ENCODE assay signal across 15 cellular contexts in the genomic region with DNA sequence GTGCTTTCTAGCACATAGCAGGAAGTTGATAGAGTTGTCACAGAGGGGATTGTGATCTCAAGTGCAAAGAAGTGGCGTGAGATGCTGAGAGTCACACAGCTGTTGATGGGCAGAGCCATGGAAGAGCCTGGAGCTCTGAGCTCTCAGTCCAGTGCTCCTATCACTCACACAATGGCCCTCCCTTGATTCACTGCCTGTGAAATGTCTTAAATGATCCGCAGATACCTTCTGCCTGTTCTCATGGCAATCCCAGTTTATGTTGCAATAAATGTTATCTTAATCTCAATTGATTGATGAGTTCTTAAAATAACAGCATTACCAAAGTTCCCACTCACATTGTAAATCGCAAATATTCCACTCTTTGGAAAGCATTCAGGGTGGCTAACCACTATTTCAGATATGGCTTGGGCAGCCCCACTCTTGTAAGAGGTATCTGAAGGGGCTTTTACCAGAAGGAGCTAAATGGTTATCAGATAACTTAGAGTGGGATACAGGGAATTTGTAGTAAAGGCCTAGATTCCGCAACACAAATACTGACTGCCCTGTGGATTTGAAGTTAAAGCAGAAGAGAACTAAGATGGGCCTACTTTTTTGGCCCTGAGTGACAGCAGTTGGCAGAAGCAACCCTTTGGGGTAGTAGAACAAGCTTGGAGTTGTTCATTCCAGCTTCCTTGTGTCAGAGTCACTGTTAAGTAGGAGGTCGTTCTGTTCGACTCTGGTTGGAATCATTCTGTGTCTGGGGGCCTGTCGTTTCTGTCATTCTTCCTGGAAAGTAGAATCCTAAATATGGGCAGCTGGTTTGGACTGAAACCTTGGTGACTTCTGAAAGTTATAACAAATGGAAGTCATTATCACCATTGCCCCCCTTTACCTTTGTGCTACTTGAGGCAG.
"Had no signal": no experiment of that assay in that cellular context is flagged by ENCODE, and none has a peak within 500 bp of the region (broad histone marks: within the 10 kb centered on the region; RNA-seq: fewer than 3 reads in every experiment).

No MANE protein-coding gene starts in this region.

- H3K27ac Mint-ChIP-seq: stimulated activated effector memory CD8-positive, alpha-beta T cell treated with anti-CD3 and anti-CD28 coated beads, Interleukin-12 subunit alpha, Interleukin-12 subunit beta, amount 100 ng/mL, for 72 hours had no signal

- H3K27me3 ChIP-seq: adrenal gland, body of pancreas, pancreas, tibial nerve had no signal

- H3K4me3 Mint-ChIP-seq: central memory CD8-positive, alpha-beta T cell; stimulated activated effector memory CD8-positive, alpha-beta T cell treated with anti-CD3 and anti-CD28 coated beads, Interleukin-12 subunit alpha, Interleukin-12 subunit beta, amount 100 ng/mL, for 72 hours had no signal

- H3K9me3 Mint-ChIP-seq: stimulated activated effector memory CD8-positive, alpha-beta T cell treated with anti-CD3 and anti-CD28 coated beads, Interleukin-12 subunit alpha, Interleukin-12 subunit beta, amount 100 ng/mL, for 72 hours had no signal

- H3K27me3 Mint-ChIP-seq: central memory CD8-positive, alpha-beta T cell had no signal

- H3K4me3 ChIP-seq: adrenal gland, body of pancreas, pancreas, skin epidermis, tibial nerve had no signal

- FAIRE-seq: pancreas, TTC549 had no signal

- H3K9me3 ChIP-seq: adrenal gland, body of pancreas, pancreas, tibial nerve had no signal

- H3K36me3 Mint-ChIP-seq: stimulated activated effector memory CD8-positive, alpha-beta T cell treated with anti-CD3 and anti-CD28 coated beads, Interleukin-12 subunit alpha, Interleukin-12 subunit beta, amount 100 ng/mL, for 72 hours had no signal

- H3K27ac ChIP-seq: adrenal gland, epithelial cell of prostate, skin epidermis, tibial nerve had no signal

- H3K36me3 ChIP-seq: adrenal gland, pancreas, tibial nerve had no signal

- DNase-seq: activated CD4-positive, alpha-beta T cell treated with anti-CD3 and anti-CD28 coated beads, Interleukin-2, amount 50 U/mL, for 1 hour; activated naive CD4-positive, alpha-beta T cell treated with anti-CD3 and anti-CD28 coated beads, Interleukin-2, amount 50 U/mL, for 16 hours; adrenal gland; effector memory CD4-positive, alpha-beta T cell; hippocampal formation; left cardiac atrium; T-helper 2 cell had no signal

- ATAC-seq: left cardiac atrium; stimulated activated effector memory CD8-positive, alpha-beta T cell treated with anti-CD3 and anti-CD28 coated beads, Interleukin-12 subunit alpha, Interleukin-12 subunit beta, amount 100 ng/mL, for 72 hours had no signal

- H3K4me1 Mint-ChIP-seq: central memory CD8-positive, alpha-beta T cell; stimulated activated effector memory CD8-positive, alpha-beta T cell treated with anti-CD3 and anti-CD28 coated beads, Interleukin-12 subunit alpha, Interleukin-12 subunit beta, amount 100 ng/mL, for 72 hours had no signal
